Comparison of ENCODE assay signal across 2 cellular contexts in genomic region chr18:10006261-10006903, GRCh38.
TF ChIP-seq lines count a peak whose summit lies in the region.

No MANE protein-coding gene starts in this region.

TF ChIP-seq in IMR-90, 13 proteins besides CTCF, POLR2A, EP300 and RAD21:
- no peak for TF ChIP-seq USF2 (IDR thresholded peaks at IDR 0.05; ENCODE audit: low read depth, low read length)
- peak; percentile 28 for TF ChIP-seq SMC3 (IDR thresholded peaks at IDR 0.05; ENCODE audit: low read depth, low read length)
- TF ChIP-seq MAFK (IDR thresholded peaks at IDR 0.05; ENCODE audit: low read depth, low read length), result no peak
- TF ChIP-seq NFE2L2 (IDR thresholded peaks at IDR 0.05; ENCODE audit: low read depth, low read length), result no peak
- no peak for TF ChIP-seq BHLHE40 (IDR thresholded peaks at IDR 0.05; ENCODE audit: low read depth, low read length)

TF ChIP-seq in SK-N-SH, 30 proteins besides CTCF, POLR2A, EP300 and RAD21:
- peak; percentile 46 for TF ChIP-seq SMC3 (IDR thresholded peaks at IDR 0.05; ENCODE audit: low read depth, low read length)
- TF ChIP-seq MAX (IDR thresholded peaks at IDR 0.05; ENCODE audit: low read depth), result no peak
